In the genomic region with DNA sequence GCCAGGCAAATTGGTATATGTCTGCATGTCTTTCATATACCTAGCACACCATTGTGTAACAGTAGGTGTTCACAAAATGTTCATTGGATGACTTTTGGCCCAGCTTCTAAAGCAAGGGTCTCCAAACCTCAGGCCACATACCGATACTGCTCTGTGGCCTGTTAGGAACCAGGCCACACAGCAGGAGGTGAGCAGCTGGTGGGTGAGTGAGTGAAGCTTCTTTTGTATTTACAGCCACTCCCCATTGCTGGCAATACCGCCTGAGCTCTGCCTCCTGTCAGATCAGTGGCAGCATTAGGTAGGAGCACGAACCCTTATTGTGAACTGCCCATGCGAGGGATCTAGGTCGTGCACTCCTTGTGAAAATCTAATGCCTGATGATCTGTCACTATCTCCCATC, we compare ENCODE assay signal across 6 cellular contexts.
"Had no signal": no experiment of that assay in that cellular context is flagged by ENCODE, and none has a peak within 500 bp of the region (broad histone marks: within the 10 kb centered on the region; RNA-seq: fewer than 3 reads in every experiment).

No MANE protein-coding gene starts in this region.

- ATAC-seq: HCT116 had no signal

- H3K4me3 ChIP-seq: GM23248, HAP-1 had no signal

- DNase-seq: GM23248, GOT3, H7, HFFc6 had no signal

- H3K36me3 ChIP-seq: HAP-1 had no signal

- H3K9me3 ChIP-seq: HAP-1 had no signal
